ENCODE assay signal across 8 cellular contexts in the genomic region with DNA sequence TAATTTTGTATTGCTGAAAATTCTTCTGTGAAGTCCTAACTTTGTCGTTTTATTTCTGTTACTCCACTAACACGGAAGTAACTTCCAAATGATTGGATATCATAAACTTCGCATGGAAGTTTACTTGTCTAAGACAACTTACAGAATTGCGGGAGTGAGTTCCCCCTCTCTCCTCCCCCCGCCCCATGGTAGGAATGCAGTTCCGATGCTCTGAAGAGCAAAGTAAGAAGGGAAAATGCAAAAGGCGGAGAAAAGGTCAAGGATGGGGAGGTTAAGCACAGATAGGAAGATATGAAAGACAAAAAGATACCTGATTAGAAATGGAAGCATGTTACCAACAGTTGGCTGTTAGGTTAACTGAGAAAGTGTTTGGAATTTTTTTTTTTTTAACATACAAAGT. TPM values are rescaled to one million over a fixed set of nuclear protein-coding genes. Genes with fewer than 3 reads are reported as not detected.
DNase-seq lines count a peak whose midpoint lies in the region; ATAC-seq, FAIRE-seq and TF ChIP-seq lines count a peak whose summit lies in the region.

No MANE protein-coding gene starts in this region.

- TF ChIP-seq EP300 in esophagus muscularis mucosa (IDR thresholded peaks at IDR 0.05) = no peak

- WGBS in esophagus muscularis mucosa = 15% methylated on average over 7 of the region's 7 CpGs

- H3K4me3 ChIP-seq in esophagus muscularis mucosa = peak overlapping the region; percentile 74 to 91 (median 82)
- peak overlapping the region; percentile 67 for H3K4me3 ChIP-seq in parathyroid adenoma (ENCODE audit: low read depth, low read length)

- TF ChIP-seq CTCF in esophagus muscularis mucosa (IDR thresholded peaks at IDR 0.05) = no peak
- no peak for TF ChIP-seq CTCF in parathyroid adenoma (IDR thresholded peaks at IDR 0.05)

- intact Hi-C loops in esophagus muscularis mucosa (cut with DNase I) = loop anchor here (5.0 kb wide), 1 partner anchor 312 kb away; no protein-coding TSS in a partner anchor

- no peak for ATAC-seq in GM21576 (IDR thresholded peaks at IDR 0.05; ENCODE audit: unreplicated experiment)

- H2AFZ ChIP-seq in parathyroid adenoma = no peak overlapping the region

- H3K27me3 ChIP-seq in esophagus muscularis mucosa (no peaks in the 10 kb centered on the region), parathyroid adenoma (ENCODE audit: control insufficient read depth, insufficient read depth, low read length) (no peaks in the 10 kb centered on the region)

- H3K27ac ChIP-seq in esophagus muscularis mucosa (replicated peaks in 1 of 4) = peak overlapping the region in 2 of 4 donors; percentile 84 to 88
- H3K27ac ChIP-seq in parathyroid adenoma = no peak overlapping the region

- H3K36me3 ChIP-seq in esophagus muscularis mucosa (peaks cover 3 to 15% (median 14%) of the 10 kb centered on the region in 4 donors), parathyroid adenoma (ENCODE audit: control insufficient read depth, insufficient read depth, low read length) (no peaks in the 10 kb centered on the region)

- DNase-seq in GM03348 (ENCODE audit: low spot score) = peak; percentile 20
- DNase-seq in RKO (ENCODE audit: low spot score) = peak; percentile 15
- no peak for DNase-seq in esophagus muscularis mucosa (ENCODE audit: extremely low spot score)
- no peak for DNase-seq in GM12891 (ENCODE audit: insufficient read length, low spot score)
- DNase-seq in ureter (ENCODE audit: low spot score) = no peak
- no peak for DNase-seq in NCI-H1436 treated with DMSO at 0.1 percent for 48 hours (lab: John Stamatoyannopoulos, UW)

- H3K4me2 ChIP-seq in parathyroid adenoma (ENCODE audit: low read length) = peak overlapping the region; percentile 61

- peaks cover 20 to 32% (median 24%) of the 10 kb centered on the region in 4 donors for H3K4me1 ChIP-seq in esophagus muscularis mucosa
- peaks cover 4% of the 10 kb centered on the region for H3K4me1 ChIP-seq in parathyroid adenoma

- H3K9me3 ChIP-seq in esophagus muscularis mucosa (no peaks in the 10 kb centered on the region), parathyroid adenoma (ENCODE audit: control insufficient read depth, low read length) (no peaks in the 10 kb centered on the region)

- H3K79me2 ChIP-seq in parathyroid adenoma = no peaks in the 10 kb centered on the region

- FAIRE-seq in GM12891 (lab: Jason Lieb, UNC) = no peak

- H3K9ac ChIP-seq in parathyroid adenoma = no peak overlapping the region

- no peak for TF ChIP-seq POLR2A in esophagus muscularis mucosa (IDR thresholded peaks at IDR 0.05; ENCODE audit: low read depth)
- TF ChIP-seq POLR2A in GM12891 (IDR thresholded peaks at IDR 0.05; ENCODE audit: low read depth, low read length) = no peak

TF ChIP-seq in GM12891, 5 proteins besides CTCF, POLR2A, EP300 and RAD21:
- TF ChIP-seq POLR2AphosphoS5 (IDR thresholded peaks at IDR 0.05; ENCODE audit: low read depth, low read length) (no peak), SPI1 (IDR thresholded peaks at IDR 0.05; ENCODE audit: low read depth, low read length) (no peak), POU2F2 (IDR thresholded peaks at IDR 0.05; ENCODE audit: low read depth, low read length) (no peak), PAX5 (IDR thresholded peaks at IDR 0.05; ENCODE audit: insufficient read depth, low read length, severe bottlenecking) (no peak), TAF1 (IDR thresholded peaks at IDR 0.05; ENCODE audit: low read depth, low read length) (no peak)

RNA-seq across cellular contexts. Expression of a gene that starts 1.3 kb away (rescaled TPM):
- total RNA-seq in esophagus muscularis mucosa (100 to 1,000 TPM; 196 to 469 (median 294) TPM), ureter (226 TPM)
- polyA plus RNA-seq in GM12891 (2012; ENCODE audit: low read depth, missing spikeins) = 636 TPM

Comparison
In these comparisons a context has a peak if more than half of its experiments do, and no peak if none do; other contexts are left out.
1. DNase-seq: peak in GM03348 (single experiment) and RKO (single experiment); none in esophagus muscularis mucosa (single experiment), GM12891 (single experiment), ureter (single experiment) and NCI-H1436 treated with DMSO at 0.1 percent for 48 hours (single experiment).